Comparison of ENCODE assay signal across 15 cellular contexts in the genomic region with DNA sequence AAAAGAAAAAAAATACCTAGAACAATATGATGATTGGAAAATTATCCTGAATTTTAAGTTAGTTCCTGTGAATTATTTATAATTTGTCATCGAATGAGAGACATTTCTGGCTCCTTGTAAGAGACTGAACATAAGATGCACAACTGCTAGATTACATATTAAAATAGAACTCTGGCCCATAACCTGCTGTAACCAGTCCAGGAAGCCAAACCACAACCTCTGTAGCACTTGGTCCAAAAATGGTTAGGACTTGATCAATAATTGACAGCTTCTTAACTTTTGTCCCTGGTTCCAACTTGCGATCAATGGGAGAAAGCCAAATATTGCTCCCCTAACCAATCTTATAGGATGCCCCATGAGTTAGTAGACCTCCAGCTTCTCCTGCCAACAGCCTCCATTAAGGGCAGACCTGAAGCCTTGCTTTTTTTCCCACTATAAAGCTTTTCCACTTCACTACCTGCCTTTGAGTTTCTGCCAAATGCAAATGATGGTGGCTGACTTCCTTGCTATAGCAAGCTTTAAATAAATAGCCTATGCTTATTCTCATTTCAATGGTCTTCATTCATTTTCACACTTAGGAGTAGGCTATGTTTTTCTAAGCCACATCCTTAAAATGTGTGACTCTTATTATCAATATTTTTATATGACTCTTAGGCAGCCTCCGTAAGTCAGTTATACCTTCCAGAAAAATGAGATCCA.
DNase-seq lines count a peak whose midpoint lies in the region; ATAC-seq lines count a peak whose summit lies in the region.
"Had no signal": no experiment of that assay in that cellular context is flagged by ENCODE, and none has a peak within 500 bp of the region (broad histone marks: within the 10 kb centered on the region; RNA-seq: fewer than 3 reads in every experiment).

No MANE protein-coding gene starts in this region.

- ATAC-seq in GM19035 (IDR thresholded peaks at IDR 0.05; ENCODE audit: unreplicated experiment) (peak; percentile 66), GM21737 (IDR thresholded peaks at IDR 0.05; ENCODE audit: unreplicated experiment) (peak; percentile 81), HG03135 (IDR thresholded peaks at IDR 0.05; ENCODE audit: unreplicated experiment) (peak; percentile 85)
- ATAC-seq: activated CD8-positive, alpha-beta T cell treated with anti-CD3 and anti-CD28 coated beads, Interleukin-2, amount 10 ng/mL, durations not matched to agents 7 days and 5 days; stimulated activated naive CD8-positive, alpha-beta T cell treated with anti-CD3 and anti-CD28 coated beads, Interleukin-15, amount 100 ng/mL, for 72 hours had no signal

- DNase-seq in kidney tubule cell (ENCODE audit: low spot score) (peak; percentile 62), ureter (ENCODE audit: low spot score) (no peak)
- no peak for DNase-seq in activated CD4-positive, CD25-positive, alpha-beta regulatory T cell treated with anti-CD3 and anti-CD28 coated beads, Interleukin-2, amount 50 U/mL, for 72 hours
- no peak for DNase-seq in activated CD4-positive, alpha-beta T cell treated with anti-CD3 and anti-CD28 coated beads for 1 hour
- DNase-seq in stimulated activated CD4-positive, alpha-beta T cell treated with anti-CD3 and anti-CD28 coated beads, Interleukin-4, amount 100 ng/mL, for 4 hours = no peak
- DNase-seq: activated CD8-positive, alpha-beta T cell treated with anti-CD3 and anti-CD28 coated beads, Interleukin-2, amount 10 ng/mL, durations not matched to agents 7 days and 5 days; activated naive CD4-positive, alpha-beta T cell treated with anti-CD3 and anti-CD28 coated beads, Interleukin-2, amount 10 ng/mL, durations not matched to agents 7 days and 5 days; esophagus squamous epithelium; H9; NCI-H2029 treated with DMSO at 0.1 percent for 48 hours; stimulated activated CD4-positive, alpha-beta T cell treated with anti-CD3 and anti-CD28 coated beads, Interleukin-4, amount 100 ng/mL, for 24 hours; stimulated activated naive CD8-positive, alpha-beta T cell treated with anti-CD3 and anti-CD28 coated beads, Interleukin-15, amount 100 ng/mL, for 72 hours had no signal
